ENCODE assay signal across 1 cellular context in genomic region chr20:51597389-51598231, GRCh38.
TF ChIP-seq lines count a peak whose summit lies in the region.

No MANE protein-coding gene starts in this region.

TF ChIP-seq in WTC11, 78 proteins besides CTCF, POLR2A, EP300 and RAD21 (continued from another document):
- TF ChIP-seq ZNF425 (CRISPR knock-in tag; conservative IDR thresholded peaks at IDR 0.05) (no peak), GABPB1 (CRISPR knock-in tag; IDR thresholded peaks at IDR 0.05) (no peak), KAT7 (CRISPR knock-in tag; IDR thresholded peaks at IDR 0.05; ENCODE audit: borderline replicate concordance) (no peak), ZMAT4 (CRISPR knock-in tag; IDR thresholded peaks at IDR 0.05) (no peak), SOX15 (CRISPR knock-in tag; IDR thresholded peaks at IDR 0.05) (no peak), HMGA2 (CRISPR knock-in tag; IDR thresholded peaks at IDR 0.05) (no peak), FOXP1 (CRISPR knock-in tag; IDR thresholded peaks at IDR 0.05; ENCODE audit: borderline replicate concordance) (no peak), STAT6 (CRISPR knock-in tag; conservative IDR thresholded peaks at IDR 0.05; ENCODE audit: low read depth) (no peak), E2F4 (CRISPR knock-in tag; IDR thresholded peaks at IDR 0.05; ENCODE audit: borderline replicate concordance, low read depth) (no peak), IRF1 (CRISPR knock-in tag; IDR thresholded peaks at IDR 0.05) (no peak), ESRRA (CRISPR knock-in tag; IDR thresholded peaks at IDR 0.05; ENCODE audit: borderline replicate concordance) (no peak), CREM (CRISPR knock-in tag; IDR thresholded peaks at IDR 0.05) (no peak)
